11 cellular contexts compared by ENCODE assay signal in the genomic region with DNA sequence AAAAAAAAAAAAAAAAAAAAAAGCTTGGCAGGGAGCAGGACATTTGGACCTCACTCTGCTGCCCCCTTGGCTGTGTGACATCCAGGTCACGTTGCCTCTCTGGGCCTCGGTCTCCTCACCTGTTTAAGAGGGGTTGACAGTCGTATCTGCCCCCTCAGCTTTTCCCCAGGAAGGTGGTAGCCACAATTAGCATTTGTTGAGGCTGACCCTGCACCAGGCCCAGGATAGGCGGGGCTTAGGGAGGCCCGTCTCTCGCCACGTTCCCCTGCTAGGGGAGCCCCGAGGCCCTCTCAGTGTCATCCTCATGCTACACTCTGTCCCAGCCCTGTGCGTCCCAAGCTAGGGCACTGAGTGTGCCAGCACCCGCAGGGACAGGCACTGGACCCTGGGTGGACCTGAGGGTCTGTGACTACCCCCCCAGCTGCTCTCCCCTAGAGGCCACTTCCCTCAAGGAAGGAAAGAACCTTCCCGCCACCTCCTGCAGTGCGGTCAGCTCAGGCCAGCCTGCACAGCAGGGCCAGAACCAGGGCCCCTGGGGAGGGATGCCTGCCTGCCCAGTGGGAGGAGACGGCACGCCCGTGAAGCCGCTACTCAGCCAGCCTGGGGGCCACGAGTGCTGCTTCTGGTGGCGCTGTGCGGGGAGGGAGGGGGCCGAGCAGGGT. TPM values are rescaled to one million over a fixed set of nuclear protein-coding genes. Genes with fewer than 3 reads are reported as not detected.
DNase-seq lines count a peak whose midpoint lies in the region; ATAC-seq and TF ChIP-seq lines count a peak whose summit lies in the region.
"Had no signal": no experiment of that assay in that cellular context is flagged by ENCODE, and none has a peak within 500 bp of the region (broad histone marks: within the 10 kb centered on the region; RNA-seq: fewer than 3 reads in every experiment).

No MANE protein-coding gene starts in this region.

- H3K27ac Mint-ChIP-seq in MCF 10A (ENCODE audit: low read depth, unreplicated experiment) (no peak overlapping the region), osteocyte (ENCODE audit: unreplicated experiment) (peak overlapping the region; percentile 67)

- H3K4me1 Mint-ChIP-seq in MCF 10A (ENCODE audit: insufficient read depth, unreplicated experiment) (peaks cover 25% of the 10 kb centered on the region), osteocyte (ENCODE audit: unreplicated experiment) (peaks cover 68% of the 10 kb centered on the region)

- H3K9me3 ChIP-seq in breast epithelium (no peaks in the 10 kb centered on the region), esophagus muscularis mucosa (no peaks in the 10 kb centered on the region), upper lobe of right lung (no peaks in the 10 kb centered on the region)
- H3K9me3 ChIP-seq: SJSA1 had no signal

- WGBS in esophagus muscularis mucosa: 51% methylated on average over 11 of the region's 20 CpGs

- H3K27me3 ChIP-seq in breast epithelium (no peaks in the 10 kb centered on the region), esophagus muscularis mucosa (no peaks in the 10 kb centered on the region), upper lobe of right lung (no peaks in the 10 kb centered on the region)
- H3K27me3 ChIP-seq: SJSA1 had no signal

- H3K27me3 Mint-ChIP-seq in MCF 10A (ENCODE audit: insufficient read depth, unreplicated experiment) (no peaks in the 10 kb centered on the region), osteocyte (ENCODE audit: unreplicated experiment) (no peaks in the 10 kb centered on the region)

- H3K27ac ChIP-seq in breast epithelium: peak overlapping the region; percentile 91 to 99
- H3K27ac ChIP-seq in esophagus muscularis mucosa (replicated peaks in 1 of 4): peak overlapping the region; percentile 79 to 85 (median 82)
- H3K27ac ChIP-seq in upper lobe of right lung: peak overlapping the region; percentile 34
- H3K27ac ChIP-seq: SJSA1 had no signal

- DNase-seq in breast epithelium (ENCODE audit: low spot score in 2 of 2) (no peak), MCF 10A (ENCODE audit: unreplicated experiment) (no peak), esophagus muscularis mucosa (ENCODE audit: extremely low spot score) (no peak), osteocyte (ENCODE audit: extremely low spot score, unreplicated experiment) (no peak), upper lobe of right lung (no peak), GDM1 (lab: John Stamatoyannopoulos, UW) (no peak), NCI-H748 treated with DMSO at 0.1 percent for 48 hours (lab: John Stamatoyannopoulos, UW) (no peak)
- no peak for DNase-seq in effector CD4-positive, alpha-beta T cell

- TF ChIP-seq CTCF in breast epithelium (IDR thresholded peaks at IDR 0.05) (no peak), MCF 10A (IDR thresholded peaks at IDR 0.05; ENCODE audit: unreplicated experiment) (no peak), esophagus muscularis mucosa (IDR thresholded peaks at IDR 0.05) (no peak), osteocyte (IDR thresholded peaks at IDR 0.05) (no peak), upper lobe of right lung (IDR thresholded peaks at IDR 0.05) (no peak)

- POLR2A ChIA-PET in MCF 10A (lab: Yijun Ruan, JAX): interaction anchor here (0.6 to 4.3 kb wide), 5 partner anchors 24 to 225 kb away, joined by 3 to 15 read pairs (median 3); no protein-coding TSS in a partner anchor

- H3K9me3 Mint-ChIP-seq in MCF 10A (ENCODE audit: unreplicated experiment) (no peaks in the 10 kb centered on the region), osteocyte (ENCODE audit: unreplicated experiment) (no peaks in the 10 kb centered on the region)

- H3K4me3 ChIP-seq in breast epithelium (no peak overlapping the region), esophagus muscularis mucosa (no peak overlapping the region), upper lobe of right lung (no peak overlapping the region)
- H3K4me3 ChIP-seq: SJSA1, smooth muscle cell had no signal

- BruUV-seq in MCF 10A (replicated peaks; lab: Mats Ljungman, UMichigan): no TSS peak

- H3K36me3 ChIP-seq in breast epithelium: no peaks in the 10 kb centered on the region
- H3K36me3 ChIP-seq in esophagus muscularis mucosa: peaks cover 10 to 68% (median 57%) of the 10 kb centered on the region in 4 donors
- H3K36me3 ChIP-seq in upper lobe of right lung: peaks cover 44% of the 10 kb centered on the region

- no peak for ATAC-seq in upper lobe of right lung
- ATAC-seq: activated CD4-positive, CD25-positive, alpha-beta regulatory T cell treated with anti-CD3 and anti-CD28 coated beads, Interleukin-2, amount 50 U/mL, for 24 hours had no signal

- H3K4me3 Mint-ChIP-seq in MCF 10A (ENCODE audit: unreplicated experiment) (no peak overlapping the region), osteocyte (ENCODE audit: unreplicated experiment) (no peak overlapping the region)

- H3K4me1 ChIP-seq in breast epithelium (peaks cover 38 to 46% of the 10 kb centered on the region in 2 donors), esophagus muscularis mucosa (peaks cover 95 to 100% (median 99%) of the 10 kb centered on the region in 4 donors), upper lobe of right lung (peaks cover 56% of the 10 kb centered on the region)

- CTCF ChIA-PET in MCF 10A (lab: Yijun Ruan, JAX): interaction anchor here (1.3 kb wide), 1 partner anchor 106 kb away, joined by 6 read pairs; no protein-coding TSS in a partner anchor

- no peak for TF ChIP-seq EP300 in esophagus muscularis mucosa (IDR thresholded peaks at IDR 0.05)

- H3K36me3 Mint-ChIP-seq in MCF 10A (ENCODE audit: insufficient read depth, unreplicated experiment): peaks cover 100% of the 10 kb centered on the region
- H3K36me3 Mint-ChIP-seq in osteocyte (ENCODE audit: unreplicated experiment): peaks cover 10% of the 10 kb centered on the region

- TF ChIP-seq POLR2A in breast epithelium (IDR thresholded peaks at IDR 0.05) (no peak), esophagus muscularis mucosa (IDR thresholded peaks at IDR 0.05; ENCODE audit: low read depth) (no peak)

- intact Hi-C loops in breast epithelium (cut with DNase I; ENCODE audit: low total_unique reads): loop anchor here (5.0 kb wide), 1 partner anchor 1031 kb away; no protein-coding TSS in a partner anchor
- intact Hi-C loops in MCF 10A (cut with micrococcal nuclease): no loop called here
- intact Hi-C loops in esophagus muscularis mucosa (cut with DNase I): no loop called here
- intact Hi-C loops in upper lobe of right lung (cut with DNase I): loop anchor here (5.0 kb wide), 1 partner anchor 34 kb away; no protein-coding TSS in a partner anchor

RNA-seq across cellular contexts. Expression of a gene that starts 38.5 kb away (rescaled TPM):
- total RNA-seq in breast epithelium (10 to 100 TPM; 15.2 to 31.0 (median 22.3) TPM), MCF 10A (2022) (8.0 and 10.1 TPM in 2 replicates), esophagus muscularis mucosa (10 to 100 TPM; 17.0 to 50.9 (median 26.8) TPM), osteocyte (21.8 and 21.9 TPM in 2 replicates), upper lobe of right lung (18.4 TPM)

Comparison
In these comparisons a context has a peak if more than half of its experiments do, and no peak if none do; other contexts are left out.
1. intact Hi-C loops: an anchor here in breast epithelium (5.0 kb wide) and upper lobe of right lung (5.0 kb wide); none called in MCF 10A and esophagus muscularis mucosa.
2. H3K27ac ChIP-seq: peak in every context shown above with its lines; median percentile 95 in breast epithelium; 82 in esophagus muscularis mucosa; 34 in upper lobe of right lung.